ENCODE assay signal across 8 cellular contexts in the genomic region with DNA sequence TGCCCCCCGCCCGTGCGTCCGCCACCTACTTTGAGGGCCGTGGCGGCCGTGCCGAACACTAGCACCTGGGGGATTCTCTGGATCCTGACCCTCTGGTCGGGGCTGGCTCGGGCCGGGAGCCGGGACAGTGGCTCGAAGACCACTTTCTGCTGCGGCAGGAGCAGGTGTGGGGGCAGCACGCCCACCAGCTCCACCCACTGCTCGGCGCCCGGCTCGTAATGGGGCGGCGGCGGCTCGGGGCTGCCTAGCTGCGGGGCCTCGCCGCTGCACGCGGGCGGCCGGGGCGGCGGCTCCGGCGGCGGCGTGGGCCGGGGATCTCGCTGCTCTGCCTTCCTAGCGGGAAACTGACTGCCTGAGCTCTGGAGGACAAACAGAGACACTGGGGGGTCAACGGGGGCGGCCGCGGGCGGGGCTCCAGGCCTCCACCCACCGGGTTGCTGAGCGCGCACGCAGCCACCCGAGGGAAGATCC. TPM values are rescaled to one million over a fixed set of nuclear protein-coding genes. Genes with fewer than 3 reads are reported as not detected.
A peak's percentile ranks its signal among the peaks of the same experiment; 100 is the strongest.
DNase-seq lines count a peak whose midpoint lies in the region; ATAC-seq, FAIRE-seq and TF ChIP-seq lines count a peak whose summit lies in the region.
"Had no signal": no experiment of that assay in that cellular context is flagged by ENCODE, and none has a peak within 500 bp of the region (broad histone marks: within the 10 kb centered on the region; RNA-seq: fewer than 3 reads in every experiment).

No MANE protein-coding gene starts in this region.

- TF ChIP-seq CTCF in upper lobe of right lung (IDR thresholded peaks at IDR 0.05) = no peak

- H3K36me3 ChIP-seq in upper lobe of right lung = peaks cover 12% of the 10 kb centered on the region

- H3K27me3 ChIP-seq in upper lobe of right lung = no peaks in the 10 kb centered on the region

- H3K9me3 ChIP-seq in upper lobe of right lung = no peaks in the 10 kb centered on the region

- peaks cover 13% of the 10 kb centered on the region for H3K4me1 ChIP-seq in upper lobe of right lung

- H3K27ac ChIP-seq in upper lobe of right lung = peak overlapping the region; percentile 68

- intact Hi-C loops in Right ventricle myocardium inferior (cut with DNase I) = no loop called here
- intact Hi-C loops in cardiac septum (cut with DNase I) = no loop called here
- intact Hi-C loops in upper lobe of right lung (cut with DNase I) = no loop called here

- peak overlapping the region; percentile 48 for H3K4me3 ChIP-seq in upper lobe of right lung

- ATAC-seq in Right ventricle myocardium inferior = peak; percentile 20
- peak; percentile 27 for ATAC-seq in upper lobe of right lung
- no peak for ATAC-seq in HG02852 (IDR thresholded peaks at IDR 0.05; ENCODE audit: unreplicated experiment)

- DNase-seq in Right ventricle myocardium inferior (ENCODE audit: missing footprints) (no peak), cardiac septum (ENCODE audit: low spot score) (no peak), iPS-NIHi11 (ENCODE audit: low spot score) (peak; percentile 71), upper lobe of right lung (no peak), frontal cortex (ENCODE audit: low spot score in 2 of 2) (no peak)
- DNase-seq: NCI-H2107 had no signal

- no peak for FAIRE-seq in frontal cortex (lab: Jason Lieb, UNC)

RNA-seq across cellular contexts. Expression of a gene that starts 26.4 kb away (rescaled TPM):
- total RNA-seq in Right ventricle myocardium inferior (18.0 TPM), cardiac septum (17.0 TPM), upper lobe of right lung (35.1 TPM), frontal cortex (13.0 TPM)

RNA-seq across cellular contexts. Expression of a gene that starts 27.4 kb away (rescaled TPM):
- total RNA-seq in Right ventricle myocardium inferior (15.4 TPM), cardiac septum (13.4 TPM), upper lobe of right lung (17.8 TPM), frontal cortex (1.2 TPM)

RNA-seq across cellular contexts. Expression of a gene that starts 40.5 kb away (rescaled TPM):
- total RNA-seq in Right ventricle myocardium inferior (2.5 TPM), cardiac septum (3.5 TPM), upper lobe of right lung (2.8 TPM), frontal cortex (0.41 TPM)

RNA-seq across cellular contexts. Expression of a gene that starts 49.2 kb away (rescaled TPM):
- total RNA-seq in Right ventricle myocardium inferior = not detected
- total RNA-seq in cardiac septum = not detected
- not detected for total RNA-seq in upper lobe of right lung
- not detected for total RNA-seq in frontal cortex
- total RNA-seq: pulmonary artery endothelial cell had no signal

RNA-seq across cellular contexts. Expression of a gene that starts 52.8 kb away (rescaled TPM):
- total RNA-seq in Right ventricle myocardium inferior (5.6 TPM), cardiac septum (3.0 TPM), upper lobe of right lung (16.2 TPM), frontal cortex (5.7 TPM)
